In genomic region chr12:58211211-58211610, GRCh38 we compare ENCODE assay signal across 26 cellular contexts.
"Had no signal": no experiment of that assay in that cellular context is flagged by ENCODE, and none has a peak within 500 bp of the region (broad histone marks: within the 10 kb centered on the region; RNA-seq: fewer than 3 reads in every experiment).

No MANE protein-coding gene starts in this region.

- H3K4me3 ChIP-seq: left lung, lower lobe of right lung, pancreas, prostate gland, skin epidermis, stomach, tibial nerve, upper lobe of left lung, vagina had no signal

- H3K27ac ChIP-seq: left lung, lower lobe of right lung, pancreas, prostate gland, skin epidermis, stomach, tibial nerve, upper lobe of left lung, vagina had no signal

- H3K9me3 ChIP-seq: left lung, lower lobe of right lung, pancreas, prostate gland, stomach, tibial nerve, upper lobe of left lung, vagina had no signal

- H3K4me1 ChIP-seq: left lung, lower lobe of right lung, pancreas, prostate gland, stomach, tibial nerve, upper lobe of left lung, vagina had no signal

- H3K27me3 ChIP-seq: left lung, pancreas, stomach, tibial nerve, upper lobe of left lung, vagina had no signal

- H3K36me3 ChIP-seq: left lung, lower lobe of right lung, pancreas, prostate gland, stomach, tibial nerve, upper lobe of left lung, vagina had no signal

- DNase-seq: hippocampal formation; immature natural killer cell; kidney; left colon; left lung; lower lobe of right lung; mammary epithelial cell; mesenchymal stem cell; naive thymus-derived CD8-positive, alpha-beta T cell; nucleus accumbens; pancreas; posterior cingulate gyrus; retina; right cardiac atrium; stimulated activated CD4-positive, alpha-beta T cell treated with anti-CD3 and anti-CD28 coated beads, Interleukin-12 subunit alpha, Interleukin-12 subunit beta, amount 100 ng/mL, for 4 hours; stimulated activated CD4-positive, alpha-beta T cell treated with anti-CD3 and anti-CD28 coated beads, Interleukin-15, amount 100 ng/mL, for 24 hours; stimulated activated CD4-positive, alpha-beta T cell treated with anti-CD3 and anti-CD28 coated beads, Interleukin-2, amount 100 ng/mL, for 24 hours; stimulated activated CD4-positive, alpha-beta T cell treated with anti-CD3 and anti-CD28 coated beads, Interleukin-4, amount 100 ng/mL, for 1 hour; stimulated activated naive B cell treated with anti-CD40 and anti-IgM and Interleukin-4, amounts not matched to agents 10 μg/mL and 1 μg/mL and 100 μg/mL, for 72 hours; stimulated activated naive CD8-positive, alpha-beta T cell treated with anti-CD3 and anti-CD28 coated beads, Interleukin-15, Interleukin-2, amounts not matched to agents 100 U/mL and 50 U/mL, for 24 hours; stomach; upper lobe of left lung had no signal
